Comparison of ENCODE assay signal across 23 cellular contexts in the genomic region with DNA sequence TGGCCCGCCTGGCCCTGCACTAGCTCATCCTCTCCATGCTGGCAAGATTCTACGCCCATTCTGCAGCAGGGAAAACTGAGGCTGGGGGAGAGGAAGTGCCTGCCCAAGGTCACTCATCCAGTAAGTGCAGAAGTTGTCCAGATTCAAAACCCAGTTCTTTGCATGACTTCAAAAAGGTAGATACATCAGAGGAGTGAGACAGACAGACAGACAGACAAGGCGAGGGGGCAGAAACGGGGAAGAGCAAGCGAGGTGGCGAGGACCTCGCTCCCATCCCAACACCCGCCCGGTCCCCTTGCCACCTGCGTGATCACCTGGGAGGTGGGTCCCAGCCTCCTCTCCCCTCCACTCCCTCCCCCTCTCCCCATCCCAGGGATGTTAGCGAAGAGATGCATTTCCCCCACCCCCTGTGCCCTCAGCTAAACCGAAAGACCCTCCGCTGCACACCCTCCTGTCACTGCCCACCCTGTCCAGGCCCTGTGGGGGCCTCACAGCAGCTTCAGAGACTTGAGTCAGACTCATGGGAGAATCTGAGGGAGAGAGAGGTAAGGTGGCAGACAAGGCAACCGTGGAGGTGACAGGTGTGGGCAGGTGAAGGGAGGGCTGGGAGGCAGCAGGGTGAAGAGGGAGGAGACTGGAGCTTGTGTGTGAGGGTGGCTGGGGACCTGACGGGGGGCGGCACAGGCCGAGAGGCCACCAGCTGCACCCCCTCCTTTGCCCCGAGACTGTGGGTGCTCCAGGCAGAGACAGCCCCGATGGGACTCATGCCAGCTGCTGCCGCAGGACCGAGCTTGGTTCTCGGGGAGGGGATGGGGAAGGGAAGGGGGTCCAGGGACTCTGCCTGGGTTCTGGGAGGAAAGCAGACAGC. TPM values are rescaled to one million over a fixed set of nuclear protein-coding genes. Genes with fewer than 3 reads are reported as not detected.
DNase-seq lines count a peak whose midpoint lies in the region; ATAC-seq, FAIRE-seq and TF ChIP-seq lines count a peak whose summit lies in the region.
"Had no signal": no experiment of that assay in that cellular context is flagged by ENCODE, and none has a peak within 500 bp of the region (broad histone marks: within the 10 kb centered on the region; RNA-seq: fewer than 3 reads in every experiment).

No MANE protein-coding gene starts in this region.

- TF ChIP-seq EP300 in HepG2 (IDR thresholded peaks at IDR 0.05; ENCODE audit: low read depth in 2 of 2, low read length in 2 of 2) (no peak), HepG2 (CRISPR knock-in tag; IDR thresholded peaks at IDR 0.05; ENCODE audit: borderline replicate concordance) (no peak), neural cell (conservative IDR thresholded peaks at IDR 0.05; ENCODE audit: poor library complexity, severe bottlenecking) (no peak)

- FAIRE-seq in HepG2 (lab: Jason Lieb, UNC) = no peak
- no peak for FAIRE-seq in HTR-8/SVneo (lab: Jason Lieb, UNC)
- FAIRE-seq: GM12891, H54 had no signal

- H3K36me3 Mint-ChIP-seq in endodermal cell (ENCODE audit: low read depth) = no peaks in the 10 kb centered on the region
- H3K36me3 Mint-ChIP-seq: CD8-positive, alpha-beta T cell had no signal

- H3K9ac ChIP-seq in HepG2 (ENCODE audit: insufficient read depth, low read depth, low read length) = no peak overlapping the region
- no peak overlapping the region for H3K9ac ChIP-seq in endodermal cell (ENCODE audit: extremely low read depth, low read length, poor library complexity, severe bottlenecking)
- no peak overlapping the region for H3K9ac ChIP-seq in neural cell (ENCODE audit: low read length)

- 10% methylated on average over 16 of the region's 22 CpGs for WGBS in HepG2 (ENCODE audit: low lambda C conversion rate)
- WGBS in right lobe of liver (ENCODE audit: insufficient coverage, low coverage, low lambda C conversion rate, missing lambda C conversion rate) = 35% methylated on average over 11 of the region's 22 CpGs
- 84 to 90% methylated on average over 10 to 22 of the region's 22 CpGs for WGBS in endodermal cell (ENCODE audit: insufficient coverage in 1 of 2, insufficient read length in 1 of 2), 2 experiments

- H3K9me3 Mint-ChIP-seq in endodermal cell = no peaks in the 10 kb centered on the region
- H3K9me3 Mint-ChIP-seq: CD8-positive, alpha-beta T cell; HFFc6 had no signal

- no peaks in the 10 kb centered on the region for H4K20me1 ChIP-seq in HepG2 (ENCODE audit: insufficient read depth, low read length)
- H4K20me1 ChIP-seq in neural cell (ENCODE audit: insufficient read depth) = peaks cover 13% of the 10 kb centered on the region

- no peak for TF ChIP-seq CTCF in HepG2 (CRISPR knock-in tag; IDR thresholded peaks at IDR 0.05)
- TF ChIP-seq CTCF in right lobe of liver (IDR thresholded peaks at IDR 0.05) = no peak
- no peak for TF ChIP-seq CTCF in endodermal cell (conservative IDR thresholded peaks at IDR 0.05)
- TF ChIP-seq CTCF in neural cell (IDR thresholded peaks at IDR 0.05; ENCODE audit: poor library complexity, severe bottlenecking) = no peak

- POLR2A ChIA-PET in HepG2 (lab: Yijun Ruan, JAX) = no interaction called here

- no peak for TF ChIP-seq RAD21 in HepG2 (CRISPR knock-in tag; IDR thresholded peaks at IDR 0.05)
- no peak for TF ChIP-seq RAD21 in neural cell (conservative IDR thresholded peaks at IDR 0.05)

- no peaks in the 10 kb centered on the region for H3F3A ChIP-seq in neural cell (ENCODE audit: insufficient read depth, low read length, poor library complexity, severe bottlenecking)

- peaks cover 2% of the 10 kb centered on the region for H3K4me1 Mint-ChIP-seq in endodermal cell

- DNase-seq in HepG2 (ENCODE audit: low spot score) = no peak
- DNase-seq in right lobe of liver = no peak
- peak; percentile 30 for DNase-seq in endodermal cell
- DNase-seq in stimulated activated naive CD4-positive, alpha-beta T cell (lab: John Stamatoyannopoulos, UW) = no peak
- DNase-seq in HTR-8/SVneo (ENCODE audit: insufficient read length, low spot score) = no peak
- DNase-seq in AG08396 (ENCODE audit: low spot score) = no peak
- DNase-seq: 8988T; CD8-positive, alpha-beta T cell; DMS53; EL; HFFc6; NCI-H1436 treated with DMSO at 0.1 percent for 48 hours; NCI-H2029 treated with DMSO at 0.1 percent for 48 hours; NCI-H510A; NCI-H774; Right ventricle myocardium superior had no signal

- CTCF ChIA-PET in HepG2 (lab: Yijun Ruan, JAX; ENCODE audit: low intra/inter-chr PET ratio, low total read pairs) = no interaction called here

- H3K79me2 ChIP-seq in HepG2 (ENCODE audit: insufficient read depth, low read length) = no peaks in the 10 kb centered on the region
- peaks cover 58% of the 10 kb centered on the region for H3K79me2 ChIP-seq in neural cell (replicated peaks; ENCODE audit: insufficient read depth, low read length)

- intact Hi-C loops in HepG2 (cut with micrococcal nuclease; ENCODE audit: unreplicated experiment) (no loop called here), right lobe of liver (cut with DNase I) (no loop called here)

- H2AFZ ChIP-seq in HepG2 (ENCODE audit: low read length) = no peak overlapping the region
- no peak overlapping the region for H2AFZ ChIP-seq in neural cell (ENCODE audit: low read depth, low read length)

- H3K9me2 ChIP-seq in neural cell (ENCODE audit: insufficient read depth, low read length) = no peaks in the 10 kb centered on the region

- BruUV-seq in HepG2 (replicated peaks; lab: Mats Ljungman, UMichigan) = no TSS peak

- H3K4me3 Mint-ChIP-seq in endodermal cell = no peak overlapping the region
- H3K4me3 Mint-ChIP-seq: CD8-positive, alpha-beta T cell; HFFc6 had no signal

- in situ Hi-C loops in HepG2 (cut with HindIII; ENCODE audit: extremely low pct_ligation_motif_present, low pct_unique_long_range_greater_than_20kb) = loop anchor here (10.0 kb wide), 1 partner anchor 236 kb away; no protein-coding TSS in a partner anchor

- TF ChIP-seq POLR2A in HepG2 (IDR thresholded peaks at IDR 0.05; ENCODE audit: insufficient read depth in 1 of 2, low read depth in 2 of 2, low read length in 2 of 2) = no peak
- TF ChIP-seq POLR2A in right lobe of liver (IDR thresholded peaks at IDR 0.05) = no peak

- no peaks in the 10 kb centered on the region for H3K9me3 ChIP-seq in HepG2 (ENCODE audit: low read length)
- H3K9me3 ChIP-seq in right lobe of liver = no peaks in the 10 kb centered on the region
- no peaks in the 10 kb centered on the region for H3K9me3 ChIP-seq in endodermal cell (ENCODE audit: control insufficient read depth, low read length)
- H3K9me3 ChIP-seq in neural cell (ENCODE audit: low read length) = no peaks in the 10 kb centered on the region

- peaks cover 52% of the 10 kb centered on the region for H3K27me3 Mint-ChIP-seq in endodermal cell (ENCODE audit: insufficient read depth)

- H3K27ac ChIP-seq in HepG2 (ENCODE audit: extremely low read length, insufficient read depth, low read length) (no peak overlapping the region), right lobe of liver (no peak overlapping the region), endodermal cell (ENCODE audit: low read depth, low read length) (no peak overlapping the region), neural cell (ENCODE audit: low read length) (no peak overlapping the region)

- no peak for ATAC-seq in HepG2
- no peak for ATAC-seq in right lobe of liver
- ATAC-seq in GM21825 (IDR thresholded peaks at IDR 0.05; ENCODE audit: unreplicated experiment) = no peak
- ATAC-seq: CD8-positive, alpha-beta T cell had no signal

- H3K4me3 ChIP-seq in HepG2 (replicated peaks in 1 of 3; ENCODE audit: insufficient read depth in 1 of 3, low read depth in 2 of 3, low read length in 3 of 3) (no peak overlapping the region), right lobe of liver (no peak overlapping the region), endodermal cell (ENCODE audit: low read length) (no peak overlapping the region), neural cell (ENCODE audit: low read length) (peak overlapping the region; percentile 84)

- H3K27ac Mint-ChIP-seq in endodermal cell = no peak overlapping the region
- H3K27ac Mint-ChIP-seq: CD8-positive, alpha-beta T cell; HFFc6 had no signal

- H3K4me1 ChIP-seq in HepG2 (ENCODE audit: insufficient read depth, low read length) (no peaks in the 10 kb centered on the region), right lobe of liver (no peaks in the 10 kb centered on the region), endodermal cell (ENCODE audit: control insufficient read depth, insufficient read depth, low read length) (no peaks in the 10 kb centered on the region)

- H3K36me3 ChIP-seq in HepG2 (replicated peaks in 1 of 2; ENCODE audit: control insufficient read depth in 1 of 2, insufficient read depth in 2 of 2, low read length in 2 of 2) (no peaks in the 10 kb centered on the region), right lobe of liver (no peaks in the 10 kb centered on the region), endodermal cell (ENCODE audit: control insufficient read depth, insufficient read depth, low read length) (no peaks in the 10 kb centered on the region), neural cell (ENCODE audit: insufficient read depth, low read length) (no peaks in the 10 kb centered on the region)

- H3K4me2 ChIP-seq in HepG2 (ENCODE audit: low read depth, low read length) (no peak overlapping the region), neural cell (ENCODE audit: low read length) (no peak overlapping the region)

- H3K27me3 ChIP-seq in HepG2 (ENCODE audit: control insufficient read depth in 1 of 2, insufficient read depth in 2 of 2, low read length in 2 of 2) = peaks cover 3 to 34% of the 10 kb centered on the region in 2 experiments; a peak in 4 of 5 replicates
- H3K27me3 ChIP-seq in right lobe of liver = no peaks in the 10 kb centered on the region
- H3K27me3 ChIP-seq in endodermal cell (ENCODE audit: control insufficient read depth, insufficient read depth, low read length, poor library complexity, severe bottlenecking) = no peaks in the 10 kb centered on the region
- H3K27me3 ChIP-seq in neural cell (ENCODE audit: insufficient read depth, low read depth, low read length) = no peaks in the 10 kb centered on the region

RNA-seq across cellular contexts. Expression of gene LRRC4B, which starts 18.9 kb away (rescaled TPM):
- total RNA-seq in HepG2 (2016; rRNA removed; fragmentation: Illumina TruSeq; extraction: Trizol) = not detected in 2 replicates
- total RNA-seq in HepG2 (2016; cell fraction: cytosol; rRNA removed; fragmentation: Illumina TruSeq; extraction: Trizol; ENCODE audit: low read depth) = not detected in 2 replicates
- not detected in 2 replicates for total RNA-seq in HepG2 (2016; cell fraction: insoluble cytoplasmic fraction; rRNA removed; fragmentation: Illumina TruSeq; extraction: Trizol)
- not detected in 2 replicates for total RNA-seq in HepG2 (2016; cell fraction: membrane; rRNA removed; fragmentation: Illumina TruSeq; extraction: Trizol)
- total RNA-seq in HepG2 (2016; cell fraction: nucleus; rRNA removed; fragmentation: Illumina TruSeq; extraction: Trizol) = not detected in 2 replicates
- not detected in 2 replicates for polyA plus RNA-seq in HepG2 (2011; rRNA removed)
- polyA plus RNA-seq in HepG2 (2011; cell fraction: cytosol; rRNA removed) = not detected in 2 replicates
- not detected in 2 replicates for polyA plus RNA-seq in HepG2 (2011; cell fraction: nucleus; rRNA removed)
- polyA plus RNA-seq in HepG2 (2012) = not detected in 2 replicates
- polyA plus RNA-seq in HepG2 (2016; cell fraction: cytosol; fragmentation: Illumina TruSeq; extraction: Trizol; ENCODE audit: low read depth) = not detected in 2 replicates
- polyA plus RNA-seq in HepG2 (2016; cell fraction: insoluble cytoplasmic fraction; fragmentation: Illumina TruSeq; extraction: Trizol; ENCODE audit: low read depth) = not detected in 2 replicates
- polyA plus RNA-seq in HepG2 (2016; cell fraction: membrane; fragmentation: Illumina TruSeq; extraction: Trizol; ENCODE audit: low read depth) = not detected in 2 replicates
- polyA plus RNA-seq in HepG2 (2016; cell fraction: nucleus; fragmentation: Illumina TruSeq; extraction: Trizol; ENCODE audit: insufficient read depth, low read depth) = not detected in 2 replicates
- not detected in 2 replicates for polyA minus RNA-seq in HepG2 (2011; rRNA and poly(A)+ RNA removed; ENCODE audit: low replicate concordance)
- polyA minus RNA-seq in HepG2 (2011; cell fraction: cytosol; rRNA and poly(A)+ RNA removed) = not detected in 2 replicates
- not detected in 2 replicates for polyA minus RNA-seq in HepG2 (2011; cell fraction: nucleus; rRNA and poly(A)+ RNA removed)
- total RNA-seq in right lobe of liver = 1 to 10 TPM in 1 of 6 experiments, under 1 TPM in 5; 0.22 to 1.2 (median 0.52) TPM
- 1 to 10 TPM; 2.3 to 7.0 TPM for total RNA-seq in endodermal cell
- polyA plus RNA-seq in endodermal cell (2013, experiment 1 of 2) = 48.9 TPM
- polyA plus RNA-seq in endodermal cell (2013, experiment 2 of 2) = 53.8 TPM
- polyA plus RNA-seq in neural cell = 83.1 and 98.9 TPM in 2 replicates
- polyA minus RNA-seq in neural cell = 151 and 186 TPM in 2 replicates
- total RNA-seq: CD8-positive, alpha-beta T cell; M059J had no signal

RNA-seq across cellular contexts. Expression of gene ASPDH, which starts 35.6 kb away (rescaled TPM):
- total RNA-seq in HepG2 (2016; rRNA removed; fragmentation: Illumina TruSeq; extraction: Trizol) (1.1 and 2.2 TPM in 2 replicates), right lobe of liver (10 to 100 TPM; 22.1 to 67.8 (median 44.8) TPM), endodermal cell (not detected)
- total RNA-seq in HepG2 (2016; cell fraction: cytosol; rRNA removed; fragmentation: Illumina TruSeq; extraction: Trizol; ENCODE audit: low read depth) = 1.4 and 2.5 TPM in 2 replicates
- 1.4 and 2.5 TPM in 2 replicates for total RNA-seq in HepG2 (2016; cell fraction: insoluble cytoplasmic fraction; rRNA removed; fragmentation: Illumina TruSeq; extraction: Trizol)
- 1.4 and 1.7 TPM in 2 replicates for total RNA-seq in HepG2 (2016; cell fraction: membrane; rRNA removed; fragmentation: Illumina TruSeq; extraction: Trizol)
- total RNA-seq in HepG2 (2016; cell fraction: nucleus; rRNA removed; fragmentation: Illumina TruSeq; extraction: Trizol) = 1.7 and 2.8 TPM in 2 replicates
- polyA plus RNA-seq in HepG2 (2011; rRNA removed) (3.3 and 4.0 TPM in 2 replicates), neural cell (0.98 TPM in 1 of 2 replicates, not detected in the other)
- 2.0 and 2.9 TPM in 2 replicates for polyA plus RNA-seq in HepG2 (2011; cell fraction: cytosol; rRNA removed)
- polyA plus RNA-seq in HepG2 (2011; cell fraction: nucleus; rRNA removed) = 18.4 and 19.8 TPM in 2 replicates
- 4.3 and 4.8 TPM in 2 replicates for polyA plus RNA-seq in HepG2 (2012)
- polyA plus RNA-seq in HepG2 (2016; cell fraction: cytosol; fragmentation: Illumina TruSeq; extraction: Trizol; ENCODE audit: low read depth) = 2.7 and 3.3 TPM in 2 replicates
- 1.4 and 1.8 TPM in 2 replicates for polyA plus RNA-seq in HepG2 (2016; cell fraction: insoluble cytoplasmic fraction; fragmentation: Illumina TruSeq; extraction: Trizol; ENCODE audit: low read depth)
- polyA plus RNA-seq in HepG2 (2016; cell fraction: membrane; fragmentation: Illumina TruSeq; extraction: Trizol; ENCODE audit: low read depth) = 2.6 and 2.7 TPM in 2 replicates
- 1.6 and 6.8 TPM in 2 replicates for polyA plus RNA-seq in HepG2 (2016; cell fraction: nucleus; fragmentation: Illumina TruSeq; extraction: Trizol; ENCODE audit: insufficient read depth, low read depth)
- 1.3 TPM in 1 of 2 replicates, not detected in the other for polyA minus RNA-seq in HepG2 (2011; rRNA and poly(A)+ RNA removed; ENCODE audit: low replicate concordance)
- 0.79 and 2.3 TPM in 2 replicates for polyA minus RNA-seq in HepG2 (2011; cell fraction: cytosol; rRNA and poly(A)+ RNA removed)
- polyA minus RNA-seq in HepG2 (2011; cell fraction: nucleus; rRNA and poly(A)+ RNA removed) = 0.64 and 2.4 TPM in 2 replicates
- polyA plus RNA-seq in endodermal cell (2013, experiment 1 of 2) = not detected
- polyA plus RNA-seq in endodermal cell (2013, experiment 2 of 2) = not detected
- not detected in 2 replicates for polyA minus RNA-seq in neural cell
- total RNA-seq: CD8-positive, alpha-beta T cell; HFFc6; M059J; OCI-LY7; Right ventricle myocardium superior had no signal
- polyA plus RNA-seq: BJ had no signal

RNA-seq across cellular contexts. Expression of gene JOSD2, which starts 38.3 kb away (rescaled TPM):
- total RNA-seq in HepG2 (2016; rRNA removed; fragmentation: Illumina TruSeq; extraction: Trizol) = 2.0 and 2.3 TPM in 2 replicates
- total RNA-seq in HepG2 (2016; cell fraction: cytosol; rRNA removed; fragmentation: Illumina TruSeq; extraction: Trizol; ENCODE audit: low read depth) = 2.6 and 3.1 TPM in 2 replicates
- 3.2 and 3.4 TPM in 2 replicates for total RNA-seq in HepG2 (2016; cell fraction: insoluble cytoplasmic fraction; rRNA removed; fragmentation: Illumina TruSeq; extraction: Trizol)
- 3.4 and 3.5 TPM in 2 replicates for total RNA-seq in HepG2 (2016; cell fraction: membrane; rRNA removed; fragmentation: Illumina TruSeq; extraction: Trizol)
- total RNA-seq in HepG2 (2016; cell fraction: nucleus; rRNA removed; fragmentation: Illumina TruSeq; extraction: Trizol) = 0.56 and 1.7 TPM in 2 replicates
- polyA plus RNA-seq in HepG2 (2011; rRNA removed) = 4.1 and 5.2 TPM in 2 replicates
- polyA plus RNA-seq in HepG2 (2011; cell fraction: cytosol; rRNA removed) = 4.6 and 10.0 TPM in 2 replicates
- 6.9 and 8.9 TPM in 2 replicates for polyA plus RNA-seq in HepG2 (2011; cell fraction: nucleus; rRNA removed)
- 1.6 and 3.0 TPM in 2 replicates for polyA plus RNA-seq in HepG2 (2012)
- 3.7 and 4.0 TPM in 2 replicates for polyA plus RNA-seq in HepG2 (2016; cell fraction: cytosol; fragmentation: Illumina TruSeq; extraction: Trizol; ENCODE audit: low read depth)
- polyA plus RNA-seq in HepG2 (2016; cell fraction: insoluble cytoplasmic fraction; fragmentation: Illumina TruSeq; extraction: Trizol; ENCODE audit: low read depth) = 2.9 and 3.0 TPM in 2 replicates
- 4.1 and 4.4 TPM in 2 replicates for polyA plus RNA-seq in HepG2 (2016; cell fraction: membrane; fragmentation: Illumina TruSeq; extraction: Trizol; ENCODE audit: low read depth)
- polyA plus RNA-seq in HepG2 (2016; cell fraction: nucleus; fragmentation: Illumina TruSeq; extraction: Trizol; ENCODE audit: insufficient read depth, low read depth) = 2.7 and 4.3 TPM in 2 replicates
- 2.9 and 4.4 TPM in 2 replicates for polyA minus RNA-seq in HepG2 (2011; rRNA and poly(A)+ RNA removed; ENCODE audit: low replicate concordance)
- polyA minus RNA-seq in HepG2 (2011; cell fraction: cytosol; rRNA and poly(A)+ RNA removed) = 2.6 TPM in 1 of 2 replicates, not detected in the other
- 1.9 and 2.2 TPM in 2 replicates for polyA minus RNA-seq in HepG2 (2011; cell fraction: nucleus; rRNA and poly(A)+ RNA removed)
- 10 to 100 TPM; 15.0 to 27.5 (median 19.1) TPM for total RNA-seq in right lobe of liver
- 10 to 100 TPM; 12.1 to 13.7 TPM for total RNA-seq in endodermal cell
- polyA plus RNA-seq in endodermal cell (2013, experiment 1 of 2) = 5.6 TPM
- polyA plus RNA-seq in endodermal cell (2013, experiment 2 of 2) = 4.8 TPM
- 6.6 and 10.7 TPM in 2 replicates for polyA plus RNA-seq in neural cell
- polyA minus RNA-seq in neural cell = 2.8 and 2.9 TPM in 2 replicates

Comparison
In these comparisons a context has a peak if more than half of its experiments do, and no peak if none do; other contexts are left out.
1. RNA of gene ASPDH, which starts 35.6 kb away (total RNA-seq): 22.1 to 67.8 TPM in right lobe of liver; 1.1 to 2.8 TPM in HepG2 and not detected in endodermal cell; every median in the first group is over 4 times any median in the second.